ENCODE assay signal across 1 cellular context in the genomic region with DNA sequence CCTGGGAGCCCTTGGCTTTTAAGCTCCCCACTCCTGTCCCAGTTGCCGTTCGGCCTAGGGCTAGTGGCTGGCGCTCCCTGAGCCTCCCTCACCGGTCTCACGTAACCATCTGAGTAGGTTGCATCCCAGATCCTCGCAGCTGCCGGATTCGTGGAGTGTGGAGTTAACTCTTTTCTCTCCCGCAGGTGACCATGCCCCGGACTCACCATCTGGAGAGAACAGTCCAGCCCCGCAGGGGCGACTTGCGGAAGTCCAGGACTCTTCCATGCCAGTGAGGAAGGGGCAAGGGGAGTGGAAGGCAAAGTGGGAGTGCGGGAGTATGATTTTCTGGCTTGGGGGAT.
TF ChIP-seq lines count a peak whose summit lies in the region.

No MANE protein-coding gene starts in this region.

TF ChIP-seq in GM23338, 12 proteins besides CTCF, POLR2A, EP300 and RAD21 (continued from another document):
- TF ChIP-seq, protein P1, sequence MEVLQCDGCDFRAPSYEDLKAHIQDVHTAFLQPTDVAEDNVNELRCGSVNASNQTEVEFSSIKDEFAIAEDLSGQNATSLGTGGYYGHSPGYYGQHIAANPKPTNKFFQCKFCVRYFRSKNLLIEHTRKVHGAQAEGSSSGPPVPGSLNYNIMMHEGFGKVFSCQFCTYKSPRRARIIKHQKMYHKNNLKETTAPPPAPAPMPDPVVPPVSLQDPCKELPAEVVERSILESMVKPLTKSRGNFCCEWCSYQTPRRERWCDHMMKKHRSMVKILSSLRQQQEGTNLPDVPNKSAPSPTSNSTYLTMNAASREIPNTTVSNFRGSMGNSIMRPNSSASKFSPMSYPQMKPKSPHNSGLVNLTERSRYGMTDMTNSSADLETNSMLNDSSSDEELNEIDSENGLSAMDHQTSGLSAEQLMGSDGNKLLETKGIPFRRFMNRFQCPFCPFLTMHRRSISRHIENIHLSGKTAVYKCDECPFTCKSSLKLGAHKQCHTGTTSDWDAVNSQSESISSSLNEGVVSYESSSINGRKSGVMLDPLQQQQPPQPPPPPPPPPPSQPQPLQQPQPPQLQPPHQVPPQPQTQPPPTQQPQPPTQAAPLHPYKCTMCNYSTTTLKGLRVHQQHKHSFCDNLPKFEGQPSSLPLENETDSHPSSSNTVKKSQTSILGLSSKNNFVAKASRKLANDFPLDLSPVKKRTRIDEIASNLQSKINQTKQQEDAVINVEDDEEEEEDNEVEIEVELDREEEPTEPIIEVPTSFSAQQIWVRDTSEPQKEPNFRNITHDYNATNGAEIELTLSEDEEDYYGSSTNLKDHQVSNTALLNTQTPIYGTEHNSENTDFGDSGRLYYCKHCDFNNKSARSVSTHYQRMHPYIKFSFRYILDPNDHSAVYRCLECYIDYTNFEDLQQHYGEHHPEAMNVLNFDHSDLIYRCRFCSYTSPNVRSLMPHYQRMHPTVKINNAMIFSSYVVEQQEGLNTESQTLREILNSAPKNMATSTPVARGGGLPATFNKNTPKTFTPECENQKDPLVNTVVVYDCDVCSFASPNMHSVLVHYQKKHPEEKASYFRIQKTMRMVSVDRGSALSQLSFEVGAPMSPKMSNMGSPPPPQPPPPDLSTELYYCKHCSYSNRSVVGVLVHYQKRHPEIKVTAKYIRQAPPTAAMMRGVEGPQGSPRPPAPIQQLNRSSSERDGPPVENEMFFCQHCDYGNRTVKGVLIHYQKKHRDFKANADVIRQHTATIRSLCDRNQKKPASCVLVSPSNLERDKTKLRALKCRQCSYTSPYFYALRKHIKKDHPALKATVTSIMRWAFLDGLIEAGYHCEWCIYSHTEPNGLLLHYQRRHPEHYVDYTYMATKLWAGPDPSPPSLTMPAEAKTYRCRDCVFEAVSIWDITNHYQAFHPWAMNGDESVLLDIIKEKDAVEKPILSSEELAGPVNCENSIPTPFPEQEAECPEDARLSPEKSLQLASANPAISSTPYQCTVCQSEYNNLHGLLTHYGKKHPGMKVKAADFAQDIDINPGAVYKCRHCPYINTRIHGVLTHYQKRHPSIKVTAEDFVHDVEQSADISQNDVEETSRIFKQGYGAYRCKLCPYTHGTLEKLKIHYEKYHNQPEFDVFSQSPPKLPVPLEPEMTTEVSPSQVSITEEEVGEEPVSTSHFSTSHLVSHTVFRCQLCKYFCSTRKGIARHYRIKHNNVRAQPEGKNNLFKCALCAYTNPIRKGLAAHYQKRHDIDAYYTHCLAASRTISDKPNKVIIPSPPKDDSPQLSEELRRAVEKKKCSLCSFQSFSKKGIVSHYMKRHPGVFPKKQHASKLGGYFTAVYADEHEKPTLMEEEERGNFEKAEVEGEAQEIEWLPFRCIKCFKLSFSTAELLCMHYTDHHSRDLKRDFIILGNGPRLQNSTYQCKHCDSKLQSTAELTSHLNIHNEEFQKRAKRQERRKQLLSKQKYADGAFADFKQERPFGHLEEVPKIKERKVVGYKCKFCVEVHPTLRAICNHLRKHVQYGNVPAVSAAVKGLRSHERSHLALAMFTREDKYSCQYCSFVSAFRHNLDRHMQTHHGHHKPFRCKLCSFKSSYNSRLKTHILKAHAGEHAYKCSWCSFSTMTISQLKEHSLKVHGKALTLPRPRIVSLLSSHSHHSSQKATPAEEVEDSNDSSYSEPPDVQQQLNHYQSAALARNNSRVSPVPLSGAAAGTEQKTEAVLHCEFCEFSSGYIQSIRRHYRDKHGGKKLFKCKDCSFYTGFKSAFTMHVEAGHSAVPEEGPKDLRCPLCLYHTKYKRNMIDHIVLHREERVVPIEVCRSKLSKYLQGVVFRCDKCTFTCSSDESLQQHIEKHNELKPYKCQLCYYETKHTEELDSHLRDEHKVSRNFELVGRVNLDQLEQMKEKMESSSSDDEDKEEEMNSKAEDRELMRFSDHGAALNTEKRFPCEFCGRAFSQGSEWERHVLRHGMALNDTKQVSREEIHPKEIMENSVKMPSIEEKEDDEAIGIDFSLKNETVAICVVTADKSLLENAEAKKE (CRISPR knock-in tag; IDR thresholded peaks at IDR 0.05): no peak
- TF ChIP-seq NANOG (IDR thresholded peaks at IDR 0.05; ENCODE audit: borderline replicate concordance) (no peak), STAT1 (IDR thresholded peaks at IDR 0.05; ENCODE audit: unreplicated experiment) (no peak), ZNF114 (CRISPR knock-in tag; IDR thresholded peaks at IDR 0.05) (no peak), JUNB (IDR thresholded peaks at IDR 0.05; ENCODE audit: unreplicated experiment) (no peak)
TF ChIP-seq in GM23338: peak in this region for 0.
